Comparison of ENCODE assay signal across 3 cellular contexts in the genomic region with DNA sequence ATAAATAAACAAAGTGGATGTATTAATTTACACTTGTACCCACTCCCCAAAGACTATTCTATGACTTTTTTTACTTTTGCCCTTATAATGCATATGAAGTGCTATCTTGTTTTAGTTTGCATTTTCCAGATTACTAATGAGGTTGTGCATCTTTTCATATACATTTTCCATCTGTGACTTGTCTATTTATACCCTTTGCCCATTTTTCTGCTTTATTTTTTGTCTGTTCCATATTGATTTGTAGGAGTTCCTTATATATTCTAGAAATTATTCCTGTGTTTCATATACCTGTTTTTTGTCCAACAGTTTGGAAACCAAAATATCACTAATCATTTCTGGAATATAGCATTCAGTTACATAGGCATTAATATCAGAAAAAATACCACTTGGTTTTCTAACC.
"Had no signal": no experiment of that assay in that cellular context is flagged by ENCODE, and none has a peak within 500 bp of the region (broad histone marks: within the 10 kb centered on the region; RNA-seq: fewer than 3 reads in every experiment).

No MANE protein-coding gene starts in this region.

- DNase-seq: GDM1, GF-D8 had no signal

- ATAC-seq: GM12878 had no signal

- H3K4me3 ChIP-seq: GM12878 had no signal
